ENCODE assay signal across 8 cellular contexts in genomic region chr22:25462474-25463346, GRCh38.
DNase-seq lines count a peak whose midpoint lies in the region; ATAC-seq, FAIRE-seq and TF ChIP-seq lines count a peak whose summit lies in the region.
"Not testable (repeated sequence)": the region's sequence is repeated elsewhere in the genome, so short reads cannot be mapped to it uniquely, and the experiment has no call there.

No MANE protein-coding gene starts in this region.

- not testable (repeated sequence) for H3K23me2 ChIP-seq in H9 (ENCODE audit: insufficient read length, low read depth, low read length, poor library complexity, severe bottlenecking)

- peak overlapping the region in 1 of 3 experiments; percentile 51; a peak in 1 of 7 replicates for H3K27ac Mint-ChIP-seq in H9
- not testable (repeated sequence) for H3K27ac Mint-ChIP-seq in natural killer cell

- H2AFZ ChIP-seq in H9 (ENCODE audit: low read length); SU-DHL-6 (ENCODE audit: low read depth, low read length, severe bottlenecking): not testable (repeated sequence)

- not testable (repeated sequence) for H3K4me1 Mint-ChIP-seq in H9
- H3K4me1 Mint-ChIP-seq in natural killer cell = peaks cover 7 to 14% of the 10 kb centered on the region in 2 donors

- not testable (repeated sequence) for H3K79me2 ChIP-seq in H9 (ENCODE audit: insufficient read depth, low read length); SU-DHL-6 (ENCODE audit: insufficient read depth, low read length)

- H4K91ac ChIP-seq in H9 (ENCODE audit: insufficient read length, low read depth, low read length) = not testable (repeated sequence)

- not testable (repeated sequence) for H2BK5ac ChIP-seq in H9 (ENCODE audit: insufficient read length, low read length)

- H3K56ac ChIP-seq in H9 (ENCODE audit: insufficient read length, low read depth, low read length) = not testable (repeated sequence)

- H3K4me1 ChIP-seq in H9 (ENCODE audit: insufficient read depth, low read length) = not testable (repeated sequence)

- not testable (repeated sequence) for H2BK20ac ChIP-seq in H9 (ENCODE audit: low read depth, low read length, poor library complexity, severe bottlenecking)

- not testable (repeated sequence) for H3K27me3 ChIP-seq in H9 (ENCODE audit: insufficient read depth, low read length); SU-DHL-6 (ENCODE audit: low read length)

- H3K4ac ChIP-seq in H9 (ENCODE audit: low read depth, low read length) = not testable (repeated sequence)

- not testable (repeated sequence) for H2BK120ac ChIP-seq in H9 (ENCODE audit: low read depth, low read length, poor library complexity, severe bottlenecking)

- not testable (repeated sequence) for H3K9me2 ChIP-seq in SU-DHL-6 (replicated peaks; ENCODE audit: insufficient read depth, low read length)

- intact Hi-C loops in natural killer cell (cut with micrococcal nuclease) = loop anchor here (1.0 kb wide), 1 partner anchor 311 kb away; no protein-coding TSS in a partner anchor

- H3K14ac ChIP-seq in H9 (ENCODE audit: insufficient read depth, low read length) = not testable (repeated sequence)

- H3K4me2 ChIP-seq in H9 (ENCODE audit: insufficient read depth, insufficient read length, low read length); SU-DHL-6 (ENCODE audit: low read depth, low read length, poor library complexity, severe bottlenecking): not testable (repeated sequence)

- H3K4me3 Mint-ChIP-seq in H9, natural killer cell: not testable (repeated sequence)

- H3K27ac ChIP-seq in H9 (ENCODE audit: insufficient read length, low read depth, low read length); SU-DHL-6 (ENCODE audit: low read depth, low read length): not testable (repeated sequence)

- not testable (repeated sequence) for H3K36me3 ChIP-seq in SU-DHL-6 (ENCODE audit: low read length)

- not testable (repeated sequence) for H3K18ac ChIP-seq in H9 (ENCODE audit: insufficient read length, low read depth, low read length)

- H3K9me3 ChIP-seq in H9 (ENCODE audit: control insufficient read depth, low read depth, low read length); SU-DHL-6 (ENCODE audit: insufficient read depth, low read length): not testable (repeated sequence)

- FAIRE-seq in D721Med (lab: Jason Lieb, UNC) = not testable (repeated sequence)

- peak; percentile 90 for DNase-seq in D721Med (ENCODE audit: insufficient read length, low spot score)
- DNase-seq in H9 = peak; percentile 86
- peak; percentile 67 for DNase-seq in NCI-H1436 (lab: John Stamatoyannopoulos, UW)
- peak; percentile 66 for DNase-seq in activated gamma-delta T cell treated with Interleukin-2 at 50 U/mL for 16 hours
- peak; percentile 71 for DNase-seq in fibroblast of the aortic adventitia (ENCODE audit: low read depth)
- peak; percentile 67 for DNase-seq in natural killer cell
- DNase-seq in stimulated activated CD8-positive, alpha-beta memory T cell treated with anti-CD3 and anti-CD28 coated beads, Interleukin-4, amount 100 ng/mL, for 4 hours (ENCODE audit: low read depth in 2 of 2, low spot score in 1 of 2) = peak; percentile 43 to 44

- H2BK15ac ChIP-seq in H9 (ENCODE audit: low read depth, low read length) = not testable (repeated sequence)

- H3F3A ChIP-seq in SU-DHL-6 (ENCODE audit: insufficient read depth) = not testable (repeated sequence)

- H3T11ph ChIP-seq in H9 (ENCODE audit: low read length) = not testable (repeated sequence)

- WGBS in H9 (ENCODE audit: extremely low coverage, insufficient read length, low lambda C conversion rate) = no CpG with 5 or more reads among the region's 15 CpGs

- H3K36me3 Mint-ChIP-seq in H9 (ENCODE audit: insufficient read depth in 1 of 3, low read depth in 3 of 3) (peaks cover 28 to 47% (median 47%) of the 10 kb centered on the region in 3 experiments), natural killer cell (peaks cover 27% of the 10 kb centered on the region)

- not testable (repeated sequence) for H2BK12ac ChIP-seq in H9 (ENCODE audit: insufficient read length, low read depth, low read length)

- not testable (repeated sequence) for H3K27me3 Mint-ChIP-seq in H9 (ENCODE audit: low read depth); natural killer cell (ENCODE audit: low read depth in 2 of 2)

- TF ChIP-seq CTCF in D721Med (IDR thresholded peaks at IDR 0.05; ENCODE audit: insufficient read depth, missing control alignments) (peak; percentile 96), H9 (conservative IDR thresholded peaks at IDR 0.05) (peak; percentile 99), SU-DHL-6 (IDR thresholded peaks at IDR 0.05; ENCODE audit: insufficient read depth, low read length, poor library complexity, severe bottlenecking) (peak; percentile 88), fibroblast of the aortic adventitia (IDR thresholded peaks at IDR 0.05; ENCODE audit: insufficient read depth, low read length) (peak; percentile 99), natural killer cell (IDR thresholded peaks at IDR 0.05) (peak; percentile 92)

- peak; percentile 89 to 99 (median 98) for ATAC-seq in natural killer cell

- not testable (repeated sequence) for H4K5ac ChIP-seq in H9 (ENCODE audit: insufficient read length, low read depth, low read length)

- not testable (repeated sequence) for H3K4me3 ChIP-seq in SU-DHL-6 (ENCODE audit: insufficient read depth, low read length, poor library complexity, severe bottlenecking); fibroblast of the aortic adventitia (ENCODE audit: low read depth, low read length)

- H3K79me1 ChIP-seq in H9 (ENCODE audit: insufficient read depth, low read depth, low read length, poor library complexity, severe bottlenecking) = not testable (repeated sequence)

- not testable (repeated sequence) for H2AK5ac ChIP-seq in H9 (ENCODE audit: insufficient read length, low read length)

- not testable (repeated sequence) for H4K20me1 ChIP-seq in H9 (ENCODE audit: control insufficient read depth, insufficient read depth, insufficient read length); SU-DHL-6 (ENCODE audit: low read depth, low read length)

- H3K9me3 Mint-ChIP-seq in H9, natural killer cell: not testable (repeated sequence)

- H3K9ac ChIP-seq in H9 (ENCODE audit: extremely low read depth, insufficient read length, low read length); SU-DHL-6 (ENCODE audit: low read length): not testable (repeated sequence)

- H4K8ac ChIP-seq in H9 (replicated peaks; ENCODE audit: insufficient read length, low read depth, low read length) = not testable (repeated sequence)

- not testable (repeated sequence) for H3K23ac ChIP-seq in H9 (ENCODE audit: insufficient read length, low read depth, low read length)
